In genomic region chr6:82246370-82246769, GRCh38 we compare ENCODE assay signal across 8 cellular contexts. TPM values are rescaled to one million over a fixed set of nuclear protein-coding genes. Genes with fewer than 3 reads are reported as not detected.
A peak's percentile ranks its signal among the peaks of the same experiment; 100 is the strongest.
DNase-seq lines count a peak whose midpoint lies in the region; ATAC-seq and TF ChIP-seq lines count a peak whose summit lies in the region.

No MANE protein-coding gene starts in this region.

- H3K4me1 ChIP-seq in Panc1 (ENCODE audit: control insufficient read depth, insufficient read depth, low read length) = peaks cover 34% of the 10 kb centered on the region

- no peaks in the 10 kb centered on the region for H3K27me3 Mint-ChIP-seq in Calu3 (ENCODE audit: unreplicated experiment)
- H3K27me3 Mint-ChIP-seq in progenitor cell of endocrine pancreas = no peaks in the 10 kb centered on the region

- H3K4me3 ChIP-seq in Panc1 (ENCODE audit: low read depth in 2 of 2, low read length in 2 of 2) = peak overlapping the region; percentile 65 to 99

- no peaks in the 10 kb centered on the region for H3K27me3 ChIP-seq in Panc1 (ENCODE audit: control insufficient read depth, insufficient read depth, low read length)

- H3K9me3 Mint-ChIP-seq in Calu3 (ENCODE audit: low read depth, unreplicated experiment) = no peaks in the 10 kb centered on the region
- H3K9me3 Mint-ChIP-seq in progenitor cell of endocrine pancreas (ENCODE audit: low read depth) = peaks cover 3% of the 10 kb centered on the region

- DNase-seq in Calu3 = no peak
- DNase-seq in Panc1 (ENCODE audit: low read depth, low spot score) = no peak
- DNase-seq in epithelial cell of prostate (ENCODE audit: low read depth, low spot score) = no peak
- DNase-seq in progenitor cell of endocrine pancreas (ENCODE audit: low spot score, unreplicated experiment) = no peak
- no peak for DNase-seq in NCI-H1417 (lab: John Stamatoyannopoulos, UW)
- no peak for DNase-seq in stimulated activated CD4-positive, alpha-beta T cell treated with anti-CD3 and anti-CD28 coated beads, Interleukin-15, amount 100 ng/mL, for 24 hours
- no peak for DNase-seq in mesenteric fat pad (ENCODE audit: low spot score)
- DNase-seq in midbrain (lab: John Stamatoyannopoulos, UW) = no peak

- peak overlapping the region; percentile 90 for H3K4me3 Mint-ChIP-seq in Calu3 (ENCODE audit: low read depth, unreplicated experiment)
- peak overlapping the region; percentile 95 for H3K4me3 Mint-ChIP-seq in progenitor cell of endocrine pancreas (ENCODE audit: low read depth)

- peaks cover 19% of the 10 kb centered on the region for H3K4me1 Mint-ChIP-seq in Calu3 (ENCODE audit: low read depth, unreplicated experiment)
- peaks cover 26% of the 10 kb centered on the region for H3K4me1 Mint-ChIP-seq in progenitor cell of endocrine pancreas (ENCODE audit: low read depth)

- POLR2A ChIA-PET in Panc1 (lab: Charles Lee) = no interaction called here

- no peak for ATAC-seq in Panc1

- no TSS peak for BruUV-seq in Calu3 (replicated peaks; lab: Mats Ljungman, UMichigan)
- BruUV-seq in Panc1 (replicated peaks; lab: Mats Ljungman, UMichigan) = no TSS peak

- H3K27ac ChIP-seq in Panc1 (ENCODE audit: low read length) (peak overlapping the region; percentile 99), epithelial cell of prostate (peak overlapping the region; percentile 96)

- no peaks in the 10 kb centered on the region for H3K9me3 ChIP-seq in Panc1 (ENCODE audit: control insufficient read depth, insufficient read depth, low read depth, low read length)

- in situ Hi-C loops in Panc1 (cut with HindIII; ENCODE audit: low pct_unique_long_range_greater_than_20kb, low sequenced_read_pairs) = no loop called here

- intact Hi-C loops in Calu3 (cut with micrococcal nuclease; ENCODE audit: unreplicated experiment) = loop anchor here (5.0 kb wide), 1 partner anchor 946 kb away; the partner anchor contains the start of genes PGM3 and RWDD2A
- intact Hi-C loops in Panc1 (cut with micrococcal nuclease; ENCODE audit: unreplicated experiment) = loop anchor here (5.0 kb wide), 1 partner anchor 116 kb away; the partner anchor contains the start of gene TPBG

- H3K27ac Mint-ChIP-seq in Calu3 (ENCODE audit: unreplicated experiment) = peak overlapping the region; percentile 99
- H3K27ac Mint-ChIP-seq in progenitor cell of endocrine pancreas = peak overlapping the region; percentile 100

- TF ChIP-seq CTCF in Calu3 (IDR thresholded peaks at IDR 0.05; ENCODE audit: unreplicated experiment) (no peak), Panc1 (IDR thresholded peaks at IDR 0.05) (no peak), progenitor cell of endocrine pancreas (IDR thresholded peaks at IDR 0.05; ENCODE audit: unreplicated experiment) (no peak)

- peaks cover 2% of the 10 kb centered on the region for H3K36me3 ChIP-seq in Panc1 (ENCODE audit: control insufficient read depth, insufficient read depth, low read length)

- H3K36me3 Mint-ChIP-seq in Calu3 (ENCODE audit: insufficient read depth, unreplicated experiment) (peaks cover 49% of the 10 kb centered on the region), progenitor cell of endocrine pancreas (ENCODE audit: insufficient read depth) (peaks cover 6% of the 10 kb centered on the region)

- CTCF ChIA-PET in Calu3 (lab: Charles Lee) = interaction anchor here (1.2 kb wide), 1 partner anchor 801 kb away, joined by 7 read pairs; no protein-coding TSS in a partner anchor
- CTCF ChIA-PET in Panc1 (lab: Charles Lee) = no interaction called here

RNA-seq across cellular contexts. Expression of gene IBTK, which starts 1.2 kb away (rescaled TPM):
- total RNA-seq in Calu3 (2022) (48.3 and 54.9 TPM in 2 replicates), Panc1 (2021; ENCODE audit: unreplicated experiment) (73.2 TPM), progenitor cell of endocrine pancreas (34.8 and 36.7 TPM in 2 replicates), mesenteric fat pad (31.6 TPM)
- polyA plus RNA-seq in Panc1 (2012; ENCODE audit: insufficient read length) = 24.1 TPM
